In the genomic region with DNA sequence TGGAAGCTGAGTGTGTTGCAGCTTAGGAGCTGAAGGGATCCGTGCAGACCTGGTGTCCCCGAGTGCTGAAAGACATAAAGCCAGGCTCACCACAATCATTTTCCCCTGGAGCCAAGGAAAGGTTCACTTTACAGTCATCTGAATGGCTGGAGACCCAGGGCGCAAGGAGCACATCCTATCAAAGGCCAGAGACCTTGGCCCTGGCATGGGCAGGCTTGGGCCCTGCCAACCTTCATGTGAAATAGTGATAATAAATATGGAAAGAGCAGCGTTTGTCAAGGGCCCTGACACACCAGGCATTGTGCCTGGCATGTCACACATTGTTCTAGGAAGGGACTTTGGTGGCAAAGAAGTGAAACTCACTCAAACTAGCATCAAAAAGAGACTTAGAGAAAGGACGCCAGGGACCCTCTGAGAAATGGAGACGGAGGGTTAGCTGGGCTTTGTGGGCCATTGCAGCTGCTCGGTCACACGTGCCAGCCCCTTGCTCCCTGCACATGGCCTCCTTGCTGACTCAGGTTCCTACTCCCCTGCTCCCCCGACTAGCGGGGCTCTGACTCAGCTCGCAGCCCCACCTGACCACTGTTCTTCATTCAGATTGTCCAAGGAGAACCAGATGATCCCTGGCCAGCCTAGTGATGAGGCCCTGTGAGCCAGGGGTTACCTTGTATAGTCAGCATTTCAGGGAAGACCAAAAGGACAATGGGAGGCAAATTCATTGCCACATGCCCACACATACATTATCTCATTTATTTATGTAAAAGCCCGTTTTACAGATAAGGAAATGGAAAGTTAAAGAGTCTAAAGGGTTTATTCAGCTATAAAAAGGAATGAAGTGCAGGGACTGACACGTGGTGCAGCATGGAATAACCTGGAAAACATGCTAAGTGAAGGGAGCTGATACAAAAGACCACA, we compare ENCODE assay signal across 11 cellular contexts.
DNase-seq lines count a peak whose midpoint lies in the region; ATAC-seq and TF ChIP-seq lines count a peak whose summit lies in the region.
"Had no signal": no experiment of that assay in that cellular context is flagged by ENCODE, and none has a peak within 500 bp of the region (broad histone marks: within the 10 kb centered on the region; RNA-seq: fewer than 3 reads in every experiment).

No MANE protein-coding gene starts in this region.

- peaks cover 46% of the 10 kb centered on the region for H3K4me1 ChIP-seq in CD8-positive, alpha-beta T cell (ENCODE audit: insufficient read depth, low read length)
- H3K4me1 ChIP-seq in fibroblast of lung (ENCODE audit: control insufficient read depth, extremely low read depth, insufficient read depth, low read length) (peaks cover 36% of the 10 kb centered on the region), sigmoid colon (peaks cover 0 to 60% (median 53%) of the 10 kb centered on the region in 4 donors)
- H3K4me1 ChIP-seq: body of pancreas had no signal

- CTCF ChIA-PET in CD8-positive, alpha-beta T cell (lab: Charles Lee), result interaction anchor here (1.4 to 2.1 kb wide), 2 partner anchors 29 to 31 kb away, joined by 4 to 8 read pairs; no protein-coding TSS in a partner anchor

- H3K4me3 Mint-ChIP-seq in CD8-positive, alpha-beta T cell, result no peak overlapping the region
- H3K4me3 Mint-ChIP-seq: activated CD4-positive, alpha-beta T cell treated with anti-CD3 and anti-CD28 coated beads for 36 hours had no signal

- POLR2A ChIA-PET in CD8-positive, alpha-beta T cell (lab: Charles Lee), result interaction anchor here (0.6 to 1.6 kb wide), 5 partner anchors 15 to 678 kb away, joined by 3 read pairs; a partner anchor contains a TSS

- H3K9me3 Mint-ChIP-seq in CD8-positive, alpha-beta T cell, result no peaks in the 10 kb centered on the region

- peaks cover 3% of the 10 kb centered on the region for H3K36me3 ChIP-seq in CD8-positive, alpha-beta T cell (ENCODE audit: insufficient read depth, low read length)
- H3K36me3 ChIP-seq in fibroblast of lung (ENCODE audit: control insufficient read depth, insufficient read depth, low read length) (no peaks in the 10 kb centered on the region), sigmoid colon (peaks cover 0 to 27% (median 2%) of the 10 kb centered on the region in 4 donors)

- intact Hi-C loops in CD8-positive, alpha-beta T cell (cut with DNase I, micrococcal nuclease), result no loop called here
- intact Hi-C loops in sigmoid colon (cut with DNase I), result no loop called here

- no peaks in the 10 kb centered on the region for H4K20me1 ChIP-seq in fibroblast of lung (ENCODE audit: control insufficient read depth, extremely low read depth, insufficient read depth, low read length)

- H3K36me3 Mint-ChIP-seq in CD8-positive, alpha-beta T cell, result peaks cover 32% of the 10 kb centered on the region

- H2AFZ ChIP-seq in fibroblast of lung (ENCODE audit: low read length), result no peak overlapping the region

- no peak overlapping the region for H3K4me2 ChIP-seq in fibroblast of lung (ENCODE audit: extremely low read depth, insufficient read depth, low read length)

- H3K79me2 ChIP-seq in fibroblast of lung (ENCODE audit: control insufficient read depth, insufficient read depth, low read length), result no peaks in the 10 kb centered on the region

- peaks cover 44% of the 10 kb centered on the region for H3K4me1 Mint-ChIP-seq in CD8-positive, alpha-beta T cell (ENCODE audit: low read depth)

- no peaks in the 10 kb centered on the region for H3K27me3 ChIP-seq in CD8-positive, alpha-beta T cell (ENCODE audit: insufficient read depth, low read length)
- H3K27me3 ChIP-seq in fibroblast of lung (ENCODE audit: control insufficient read depth, insufficient read depth, low read length), result no peaks in the 10 kb centered on the region
- H3K27me3 ChIP-seq in sigmoid colon, result no peaks in the 10 kb centered on the region
- H3K27me3 ChIP-seq: body of pancreas had no signal

- H3K4me3 ChIP-seq in CD8-positive, alpha-beta T cell (ENCODE audit: low read depth, low read length), result no peak overlapping the region
- H3K4me3 ChIP-seq in fibroblast of lung (replicated peaks in 1 of 4; ENCODE audit: control extremely low read depth in 1 of 4, insufficient read depth in 1 of 4, low read depth in 3 of 4, low read length in 4 of 4) (no peak overlapping the region), sigmoid colon (no peak overlapping the region)
- H3K4me3 ChIP-seq: body of pancreas, mucosa of descending colon had no signal

- ATAC-seq in CD8-positive, alpha-beta T cell, result no peak
- ATAC-seq: activated CD4-positive, alpha-beta T cell treated with anti-CD3 and anti-CD28 coated beads for 36 hours; body of pancreas; mucosa of descending colon had no signal

- no peaks in the 10 kb centered on the region for H3K27me3 Mint-ChIP-seq in CD8-positive, alpha-beta T cell (ENCODE audit: low read depth)
- H3K27me3 Mint-ChIP-seq: activated CD4-positive, alpha-beta T cell treated with anti-CD3 and anti-CD28 coated beads for 36 hours had no signal

- no peak overlapping the region for H3K9ac ChIP-seq in fibroblast of lung (ENCODE audit: insufficient read depth, low read length)

- no peak for TF ChIP-seq CTCF in CD8-positive, alpha-beta T cell (IDR thresholded peaks at IDR 0.05)
- TF ChIP-seq CTCF in fibroblast of lung (conservative IDR thresholded peaks at IDR 0.05 in 1 of 2, IDR thresholded peaks at IDR 0.05 in 1 of 2; ENCODE audit: low read depth in 1 of 2, low read length in 2 of 2) (no peak), sigmoid colon (IDR thresholded peaks at IDR 0.05) (no peak)

- no peak for DNase-seq in CD8-positive, alpha-beta T cell
- DNase-seq in HT1080 (ENCODE audit: low read depth) (peak; percentile 69), fibroblast of lung (ENCODE audit: low read depth in 2 of 2) (no peak), sigmoid colon (no peak), NCI-H146 treated with DMSO at 0.1 percent for 48 hours (lab: John Stamatoyannopoulos, UW; ENCODE audit: unreplicated experiment) (no peak), kidney tubule cell (ENCODE audit: low spot score) (no peak)
- no peak for DNase-seq in stimulated activated CD8-positive, alpha-beta memory T cell treated with anti-CD3 and anti-CD28 coated beads, Interleukin-4, amount 100 ng/mL, for 48 hours
- DNase-seq: activated CD4-positive, alpha-beta T cell treated with anti-CD3 and anti-CD28 coated beads for 36 hours; body of pancreas; mucosa of descending colon; NCI-H1436 treated with DMSO at 0.1 percent for 48 hours had no signal

- H3K27ac ChIP-seq in CD8-positive, alpha-beta T cell (ENCODE audit: low read depth, low read length), result no peak overlapping the region
- H3K27ac ChIP-seq in fibroblast of lung (ENCODE audit: insufficient read depth, low read length) (peak overlapping the region; percentile 45), sigmoid colon (peak overlapping the region in 3 of 4 donors; percentile 95 to 99 (median 99))
- H3K27ac ChIP-seq: body of pancreas had no signal

- H3K9me3 ChIP-seq in CD8-positive, alpha-beta T cell (ENCODE audit: low read length), result no peaks in the 10 kb centered on the region
- H3K9me3 ChIP-seq in fibroblast of lung (ENCODE audit: control insufficient read depth, insufficient read depth, low read depth, low read length) (no peaks in the 10 kb centered on the region), sigmoid colon (no peaks in the 10 kb centered on the region)
- H3K9me3 ChIP-seq: body of pancreas, mucosa of descending colon had no signal

- TF ChIP-seq EP300 in sigmoid colon (IDR thresholded peaks at IDR 0.05), result no peak

- TF ChIP-seq POLR2A in sigmoid colon (IDR thresholded peaks at IDR 0.05), result no peak

- 86 to 88% methylated on average over 13 of the region's 13 CpGs for WGBS in sigmoid colon, 2 donors

- peak overlapping the region; percentile 34 for H3K27ac Mint-ChIP-seq in CD8-positive, alpha-beta T cell
